Comparison of ENCODE assay signal across 14 cellular contexts in genomic region chr7:151494569-151495284, GRCh38. TPM values are rescaled to one million over a fixed set of nuclear protein-coding genes. Genes with fewer than 3 reads are reported as not detected.
DNase-seq lines count a peak whose midpoint lies in the region; ATAC-seq and TF ChIP-seq lines count a peak whose summit lies in the region.
"Had no signal": no experiment of that assay in that cellular context is flagged by ENCODE, and none has a peak within 500 bp of the region (broad histone marks: within the 10 kb centered on the region; RNA-seq: fewer than 3 reads in every experiment).

No MANE protein-coding gene starts in this region.

- H3K9ac ChIP-seq in HUES48 (ENCODE audit: low read depth, low read length) = no peak overlapping the region

- TF ChIP-seq CTCF in 22Rv1 (IDR thresholded peaks at IDR 0.05) = no peak
- no peak for TF ChIP-seq CTCF in astrocyte of the spinal cord (IDR thresholded peaks at IDR 0.05; ENCODE audit: low read depth, low read length)

- intact Hi-C loops in posterior cingulate gyrus (cut with DNase I) = no loop called here

- peaks cover 14% of the 10 kb centered on the region for H3K36me3 ChIP-seq in HUES48 (ENCODE audit: control insufficient read depth, insufficient read depth, low read length)

- H3K27ac ChIP-seq in 22Rv1 = peak overlapping the region; percentile 37
- peak overlapping the region; percentile 77 for H3K27ac ChIP-seq in HUES48 (ENCODE audit: low read depth, low read length)

- no peaks in the 10 kb centered on the region for H3K27me3 ChIP-seq in HUES48 (ENCODE audit: control insufficient read depth, insufficient read depth, low read length)

- no peaks in the 10 kb centered on the region for H3K9me3 ChIP-seq in HUES48 (ENCODE audit: control insufficient read depth, insufficient read depth, low read length)

- ATAC-seq in left lobe of liver = peak; percentile 86
- ATAC-seq: activated CD8-positive, alpha-beta memory T cell treated with anti-CD3 and anti-CD28 coated beads, Interleukin-2, amount 10 ng/mL, durations not matched to agents 7 days and 5 days had no signal

- peaks cover 52% of the 10 kb centered on the region for H3K4me1 ChIP-seq in HUES48 (ENCODE audit: control insufficient read depth, insufficient read depth, low read length)

- DNase-seq in astrocyte of the spinal cord (ENCODE audit: low read depth, low spot score) (peak; percentile 54), left lobe of liver (ENCODE audit: low spot score) (no peak), posterior cingulate gyrus (no peak), T-helper 9 cell (no peak), NCI-H524 treated with DMSO at 0.1 percent for 48 hours (lab: John Stamatoyannopoulos, UW) (no peak)
- DNase-seq in activated CD4-positive, alpha-beta T cell treated with anti-CD3 and anti-CD28 coated beads for 48 hours = no peak
- DNase-seq: activated CD8-positive, alpha-beta memory T cell treated with anti-CD3 and anti-CD28 coated beads, Interleukin-2, amount 10 ng/mL, durations not matched to agents 7 days and 5 days; NCI-H2171 treated with DMSO at 0.1 percent for 48 hours; occipital lobe; RPMI8226 had no signal

- H3K4me3 ChIP-seq in HUES48 (ENCODE audit: low read depth, low read length) = peak overlapping the region; percentile 38
- no peak overlapping the region for H3K4me3 ChIP-seq in astrocyte of the spinal cord (ENCODE audit: low read depth, low read length)

- in situ Hi-C loops in astrocyte of the spinal cord (cut with HindIII; ENCODE audit: low sequenced_read_pairs) = no loop called here

RNA-seq across cellular contexts. Expression of gene RHEB, which starts 25.0 kb away (rescaled TPM):
- total RNA-seq in left lobe of liver = 34.0 TPM

RNA-seq across cellular contexts. Expression of gene CRYGN, which starts 54.8 kb away (rescaled TPM):
- not detected for total RNA-seq in left lobe of liver
- total RNA-seq: activated CD8-positive, alpha-beta memory T cell treated with anti-CD3 and anti-CD28 coated beads, Interleukin-2, amount 10 ng/mL, durations not matched to agents 7 days and 5 days; dermis microvascular lymphatic vessel endothelial cell; lung microvascular endothelial cell; occipital lobe had no signal
